In the genomic region with DNA sequence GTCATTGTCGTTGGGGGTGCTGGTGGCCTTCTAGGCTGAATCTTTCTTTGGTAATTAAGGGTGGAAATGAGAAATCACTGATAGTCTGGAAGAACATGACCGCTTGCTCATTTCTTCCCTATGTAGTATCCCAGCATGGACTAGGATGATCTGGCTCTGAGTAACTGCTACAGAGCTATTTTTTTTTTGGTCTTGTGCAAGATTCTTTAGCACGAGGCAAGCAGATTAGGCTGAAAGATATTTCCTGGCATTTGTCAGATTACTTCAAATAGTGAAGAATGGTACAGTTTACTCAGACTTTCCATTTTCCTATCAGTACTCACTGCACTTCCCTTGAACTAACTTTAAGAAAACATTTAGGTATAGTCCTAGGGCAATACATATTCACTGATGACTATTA, we compare ENCODE assay signal across 15 cellular contexts.
DNase-seq lines count a peak whose midpoint lies in the region; ATAC-seq and TF ChIP-seq lines count a peak whose summit lies in the region.
"Had no signal": no experiment of that assay in that cellular context is flagged by ENCODE, and none has a peak within 500 bp of the region (broad histone marks: within the 10 kb centered on the region; RNA-seq: fewer than 3 reads in every experiment).

No MANE protein-coding gene starts in this region.

- no peaks in the 10 kb centered on the region for H3K27me3 Mint-ChIP-seq in natural killer cell treated with Interleukin-12 subunit alpha and Interleukin-12 subunit beta and Interleukin-15 and Interleukin-18, amount 100 ng/mL, for 72 hours

- H3K4me1 ChIP-seq in Karpas-422 (ENCODE audit: low read length) = no peaks in the 10 kb centered on the region
- H3K4me1 ChIP-seq: vagina had no signal

- no peaks in the 10 kb centered on the region for H3K4me1 Mint-ChIP-seq in natural killer cell treated with Interleukin-12 subunit alpha and Interleukin-12 subunit beta and Interleukin-15 and Interleukin-18, amount 100 ng/mL, for 72 hours (ENCODE audit: low read depth in 2 of 2)

- H3K9me3 Mint-ChIP-seq in natural killer cell treated with Interleukin-12 subunit alpha and Interleukin-12 subunit beta and Interleukin-15 and Interleukin-18, amount 100 ng/mL, for 72 hours = no peaks in the 10 kb centered on the region
- H3K9me3 Mint-ChIP-seq: activated naive CD8-positive, alpha-beta T cell treated with anti-CD3 and anti-CD28 coated beads, Interleukin-2, amount 50 U/mL, for 24 hours had no signal

- no peaks in the 10 kb centered on the region for H3K9me3 ChIP-seq in AG04450 (ENCODE audit: control insufficient read depth, insufficient read depth, low read length)
- H3K9me3 ChIP-seq in Karpas-422 (ENCODE audit: low read length) = no peaks in the 10 kb centered on the region
- H3K9me3 ChIP-seq: vagina had no signal

- no peaks in the 10 kb centered on the region for H3K36me3 ChIP-seq in brain microvascular endothelial cell (replicated peaks)
- H3K36me3 ChIP-seq in Karpas-422 (ENCODE audit: insufficient read depth, low read length) = no peaks in the 10 kb centered on the region
- H3K36me3 ChIP-seq: BLaER1 treated with 17β-estradiol and CSF1 and Interleukin-3, amounts not matched to agents 10 nM and 100 nM; vagina had no signal

- H3K27ac Mint-ChIP-seq in natural killer cell treated with Interleukin-12 subunit alpha and Interleukin-12 subunit beta and Interleukin-15 and Interleukin-18, amount 100 ng/mL, for 72 hours = no peak overlapping the region
- H3K27ac Mint-ChIP-seq: activated naive CD8-positive, alpha-beta T cell treated with anti-CD3 and anti-CD28 coated beads, Interleukin-2, amount 50 U/mL, for 24 hours had no signal

- H2AFZ ChIP-seq in Karpas-422 (ENCODE audit: low read length) = no peak overlapping the region

- H3K4me3 ChIP-seq in AG04450 (ENCODE audit: low read depth, low read length) (no peak overlapping the region), brain microvascular endothelial cell (ENCODE audit: low read depth, low read length) (no peak overlapping the region), Karpas-422 (ENCODE audit: low read length) (no peak overlapping the region)
- H3K4me3 ChIP-seq: BLaER1 treated with 17β-estradiol and CSF1 and Interleukin-3, amounts not matched to agents 10 nM and 100 nM; dorsolateral prefrontal cortex; vagina had no signal

- H3K79me2 ChIP-seq in Karpas-422 (ENCODE audit: low read length) = no peaks in the 10 kb centered on the region

- POLR2A ChIA-PET in AG04450 (lab: Yijun Ruan, JAX) = no interaction called here

- TF ChIP-seq CTCF in AG04450 (IDR thresholded peaks at IDR 0.05; ENCODE audit: low read depth, low read length) = no peak
- TF ChIP-seq CTCF in brain microvascular endothelial cell (IDR thresholded peaks at IDR 0.05; ENCODE audit: low read depth, low read length, missing control alignments) = no peak

- H3K4me2 ChIP-seq in Karpas-422 (ENCODE audit: low read depth, low read length, poor library complexity, severe bottlenecking) = no peak overlapping the region
- H3K4me2 ChIP-seq: BLaER1 treated with 17β-estradiol and CSF1 and Interleukin-3, amounts not matched to agents 10 nM and 100 nM had no signal

- H3K27ac ChIP-seq in AG04450 (ENCODE audit: low read depth, low read length) (no peak overlapping the region), brain microvascular endothelial cell (peak overlapping the region; percentile 79), Karpas-422 (ENCODE audit: low read length) (no peak overlapping the region)
- H3K27ac ChIP-seq: BLaER1 treated with 17β-estradiol and CSF1 and Interleukin-3, amounts not matched to agents 10 nM and 100 nM; dorsolateral prefrontal cortex; vagina had no signal

- 0 out of 2 replicates have a peak, but pooled peaks cover 2% of the 10 kb centered on the region for H4K20me1 ChIP-seq in Karpas-422 (ENCODE audit: insufficient read depth, low read depth, low read length)
- H4K20me1 ChIP-seq: BLaER1 treated with 17β-estradiol and CSF1 and Interleukin-3, amounts not matched to agents 10 nM and 100 nM had no signal

- CTCF ChIA-PET in AG04450 (lab: Charles Lee) = interaction anchor here (1.2 kb wide), 1 partner anchor 51 kb away, joined by 3 read pairs; no protein-coding TSS in a partner anchor

- no peaks in the 10 kb centered on the region for H3K36me3 Mint-ChIP-seq in natural killer cell treated with Interleukin-12 subunit alpha and Interleukin-12 subunit beta and Interleukin-15 and Interleukin-18, amount 100 ng/mL, for 72 hours

- in situ Hi-C loops in brain microvascular endothelial cell (cut with HindIII; ENCODE audit: low pct_ligation_motif_present, low sequenced_read_pairs) = no loop called here

- H3K27me3 ChIP-seq in AG04450 (ENCODE audit: control insufficient read depth, insufficient read depth, low read length) (no peaks in the 10 kb centered on the region), brain microvascular endothelial cell (replicated peaks) (no peaks in the 10 kb centered on the region), Karpas-422 (ENCODE audit: low read length) (no peaks in the 10 kb centered on the region)
- H3K27me3 ChIP-seq: BLaER1 treated with 17β-estradiol and CSF1 and Interleukin-3, amounts not matched to agents 10 nM and 100 nM; vagina had no signal

- peak; percentile 32 for DNase-seq in AG04450 (ENCODE audit: low read depth, low spot score)
- DNase-seq in HS-5 (ENCODE audit: low read depth) = peak; percentile 88
- peak; percentile 79 for DNase-seq in brain microvascular endothelial cell
- peak; percentile 84 for DNase-seq in kidney tubule cell (ENCODE audit: low spot score)
- DNase-seq in natural killer cell treated with Interleukin-12 subunit alpha and Interleukin-12 subunit beta and Interleukin-15 and Interleukin-18, amount 100 ng/mL, for 72 hours (ENCODE audit: low spot score) = no peak
- DNase-seq in NCI-H1417 (lab: John Stamatoyannopoulos, UW) = no peak
- no peak for DNase-seq in Karpas-422
- DNase-seq in NCI-H82 (lab: John Stamatoyannopoulos, UW) = no peak
- DNase-seq: activated naive CD8-positive, alpha-beta T cell treated with anti-CD3 and anti-CD28 coated beads, Interleukin-2, amount 50 U/mL, for 24 hours; dorsolateral prefrontal cortex; NCI-H1436 treated with DMSO at 0.1 percent for 48 hours; NCI-H526 had no signal

- H3K9me2 ChIP-seq in Karpas-422 (replicated peaks; ENCODE audit: insufficient read depth, low read length) = no peaks in the 10 kb centered on the region

- H3K9ac ChIP-seq in Karpas-422 (ENCODE audit: low read length) = no peak overlapping the region
- H3K9ac ChIP-seq: BLaER1 treated with 17β-estradiol and CSF1 and Interleukin-3, amounts not matched to agents 10 nM and 100 nM had no signal

- no peak overlapping the region for H3K4me3 Mint-ChIP-seq in natural killer cell treated with Interleukin-12 subunit alpha and Interleukin-12 subunit beta and Interleukin-15 and Interleukin-18, amount 100 ng/mL, for 72 hours
- H3K4me3 Mint-ChIP-seq: activated naive CD8-positive, alpha-beta T cell treated with anti-CD3 and anti-CD28 coated beads, Interleukin-2, amount 50 U/mL, for 24 hours had no signal

- no peak for ATAC-seq in natural killer cell treated with Interleukin-12 subunit alpha and Interleukin-12 subunit beta and Interleukin-15 and Interleukin-18, amount 100 ng/mL, for 72 hours
- ATAC-seq: activated naive CD8-positive, alpha-beta T cell treated with anti-CD3 and anti-CD28 coated beads, Interleukin-2, amount 50 U/mL, for 24 hours; HCT116 had no signal

Comparison
In these comparisons a context has a peak if more than half of its experiments do, and no peak if none do; other contexts are left out.
1. DNase-seq: peak in AG04450 (single experiment), HS-5 (single experiment), brain microvascular endothelial cell (single experiment) and kidney tubule cell (single experiment); none in natural killer cell treated with Interleukin-12 subunit alpha and Interleukin-12 subunit beta and Interleukin-15 and Interleukin-18, amount 100 ng/mL, for 72 hours (single experiment), NCI-H1417 (0 of 3), Karpas-422 (single experiment) and NCI-H82 (single experiment).